In genomic region chr19:34733826-34734600, GRCh38 we compare ENCODE assay signal across 1 cellular context.
TF ChIP-seq lines count a peak whose summit lies in the region.

Gene ZNF181 (plus strand): TSS chr19:34734243. CDS start chr19:34735038, 795 bp downstream.

TF ChIP-seq in HepG2, 621 proteins besides CTCF, POLR2A, EP300 and RAD21 (continued from another document and continues in another):
- TF ChIP-seq, protein P1, sequence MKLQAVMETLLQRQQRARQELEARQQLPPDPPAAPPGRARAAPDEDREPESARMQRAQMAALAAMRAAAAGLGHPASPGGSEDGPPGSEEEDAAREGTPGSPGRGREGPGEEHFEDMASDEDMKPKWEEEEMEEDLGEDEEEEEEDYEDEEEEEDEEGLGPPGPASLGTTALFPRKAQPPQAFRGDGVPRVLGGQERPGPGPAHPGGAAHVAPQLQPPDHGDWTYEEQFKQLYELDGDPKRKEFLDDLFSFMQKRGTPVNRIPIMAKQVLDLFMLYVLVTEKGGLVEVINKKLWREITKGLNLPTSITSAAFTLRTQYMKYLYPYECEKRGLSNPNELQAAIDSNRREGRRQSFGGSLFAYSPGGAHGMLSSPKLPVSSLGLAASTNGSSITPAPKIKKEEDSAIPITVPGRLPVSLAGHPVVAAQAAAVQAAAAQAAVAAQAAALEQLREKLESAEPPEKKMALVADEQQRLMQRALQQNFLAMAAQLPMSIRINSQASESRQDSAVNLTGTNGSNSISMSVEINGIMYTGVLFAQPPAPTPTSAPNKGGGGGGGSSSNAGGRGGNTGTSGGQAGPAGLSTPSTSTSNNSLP (IDR thresholded peaks at IDR 0.05; ENCODE audit: low read depth, low read length): no peak
- TF ChIP-seq CCAR2 (optimal IDR thresholded peaks at IDR 0.05; ENCODE audit: low read depth, low read length) (no peak), ADNP (CRISPR knock-in tag; IDR thresholded peaks at IDR 0.05) (no peak), ZNF24 (IDR thresholded peaks at IDR 0.05) (no peak), KAT2B (IDR thresholded peaks at IDR 0.05; ENCODE audit: borderline replicate concordance, low read depth, low read length) (no peak), ESRRA (CRISPR knock-in tag; IDR thresholded peaks at IDR 0.05; ENCODE audit: low read depth) (peak; percentile 67; the same call in 1 of the 2 replicates), MAF1 (CRISPR knock-in tag; IDR thresholded peaks at IDR 0.05; ENCODE audit: borderline replicate concordance) (no peak), GTF3A (CRISPR knock-in tag; conservative IDR thresholded peaks at IDR 0.05) (no peak), LRRFIP1 (CRISPR knock-in tag; conservative IDR thresholded peaks at IDR 0.05) (no peak), BCL6 (CRISPR knock-in tag; IDR thresholded peaks at IDR 0.05) (peak; percentile 65), SP140L (CRISPR knock-in tag; IDR thresholded peaks at IDR 0.05; ENCODE audit: borderline replicate concordance) (no peak), SP4 (CRISPR knock-in tag; IDR thresholded peaks at IDR 0.05) (no peak; the same call in 1 of the 2 replicates), JUN (CRISPR knock-in tag; IDR thresholded peaks at IDR 0.05) (no peak), ZFP41 (CRISPR knock-in tag; IDR thresholded peaks at IDR 0.05; ENCODE audit: borderline replicate concordance) (0 out of 2 replicates have a peak, but pooled peaks have one; percentile 68), ZFP36 (IDR thresholded peaks at IDR 0.05; ENCODE audit: borderline replicate concordance, low read depth, low read length, partially characterized antibody) (no peak), NFKB2 (CRISPR knock-in tag; IDR thresholded peaks at IDR 0.05; ENCODE audit: borderline replicate concordance) (peak; percentile 79; the same call in 1 of the 2 replicates), SOX6 (IDR thresholded peaks at IDR 0.05) (no peak), SOX6 (CRISPR knock-in tag; IDR thresholded peaks at IDR 0.05) (peak; percentile 42; the same call in 1 of the 2 replicates), ZNF275 (CRISPR knock-in tag; IDR thresholded peaks at IDR 0.05; ENCODE audit: borderline replicate concordance) (no peak; the same call in 1 of the 2 replicates), HHEX (CRISPR knock-in tag; IDR thresholded peaks at IDR 0.05) (no peak), ZNF460 (CRISPR knock-in tag; IDR thresholded peaks at IDR 0.05; ENCODE audit: borderline replicate concordance) (no peak; the same call in 1 of the 2 replicates), SRF (IDR thresholded peaks at IDR 0.05; ENCODE audit: low read depth, low read length) (no peak), PRPF4 (IDR thresholded peaks at IDR 0.05; ENCODE audit: low read depth, low read length, poor library complexity, severe bottlenecking) (no peak), SAFB2 (CRISPR knock-in tag; IDR thresholded peaks at IDR 0.05; ENCODE audit: borderline replicate concordance, low read depth) (peak; percentile 77; the same call in 1 of the 2 replicates), ZNF3 (CRISPR knock-in tag; IDR thresholded peaks at IDR 0.05) (no peak), GTF2F1 (IDR thresholded peaks at IDR 0.05; ENCODE audit: low read length) (no peak), ZNF557 (CRISPR knock-in tag; IDR thresholded peaks at IDR 0.05) (no peak; the same call in 1 of the 2 replicates), ZSCAN31 (CRISPR knock-in tag; IDR thresholded peaks at IDR 0.05; ENCODE audit: low read depth) (peak; percentile 81), KDM2A (CRISPR knock-in tag; IDR thresholded peaks at IDR 0.05; ENCODE audit: borderline replicate concordance, low read depth) (peak; percentile 85), CREB3 (CRISPR knock-in tag; IDR thresholded peaks at IDR 0.05) (no peak), BRCA1 (CRISPR knock-in tag; IDR thresholded peaks at IDR 0.05) (no peak), ZIK1 (CRISPR knock-in tag; IDR thresholded peaks at IDR 0.05; ENCODE audit: borderline replicate concordance, low read depth) (no peak), ZSCAN22 (CRISPR knock-in tag; IDR thresholded peaks at IDR 0.05) (no peak), PHF20 (CRISPR knock-in tag; IDR thresholded peaks at IDR 0.05) (peak; percentile 82), DNMT3B (CRISPR knock-in tag; conservative IDR thresholded peaks at IDR 0.05) (no peak), SALL2 (CRISPR knock-in tag; IDR thresholded peaks at IDR 0.05) (no peak), NPAS2 (CRISPR knock-in tag; IDR thresholded peaks at IDR 0.05; ENCODE audit: borderline replicate concordance) (no peak), ARHGAP35 (CRISPR knock-in tag; IDR thresholded peaks at IDR 0.05; ENCODE audit: borderline replicate concordance) (0 out of 2 replicates have a peak, but pooled peaks have one; percentile 53), TRIM24 (CRISPR knock-in tag; IDR thresholded peaks at IDR 0.05) (no peak), SIX4 (CRISPR knock-in tag; IDR thresholded peaks at IDR 0.05) (no peak), ZNF343 (CRISPR knock-in tag; IDR thresholded peaks at IDR 0.05) (peak; percentile 86), ZNF883 (CRISPR knock-in tag; IDR thresholded peaks at IDR 0.05; ENCODE audit: not compliant biosample characterization) (no peak), JDP2 (CRISPR knock-in tag; IDR thresholded peaks at IDR 0.05; ENCODE audit: borderline replicate concordance) (no peak)
- TF ChIP-seq, protein P2, sequence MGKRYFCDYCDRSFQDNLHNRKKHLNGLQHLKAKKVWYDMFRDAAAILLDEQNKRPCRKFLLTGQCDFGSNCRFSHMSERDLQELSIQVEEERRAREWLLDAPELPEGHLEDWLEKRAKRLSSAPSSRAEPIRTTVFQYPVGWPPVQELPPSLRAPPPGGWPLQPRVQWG (CRISPR knock-in tag; IDR thresholded peaks at IDR 0.05; ENCODE audit: borderline replicate concordance, low read depth): no peak
- TF ChIP-seq, protein P3, sequence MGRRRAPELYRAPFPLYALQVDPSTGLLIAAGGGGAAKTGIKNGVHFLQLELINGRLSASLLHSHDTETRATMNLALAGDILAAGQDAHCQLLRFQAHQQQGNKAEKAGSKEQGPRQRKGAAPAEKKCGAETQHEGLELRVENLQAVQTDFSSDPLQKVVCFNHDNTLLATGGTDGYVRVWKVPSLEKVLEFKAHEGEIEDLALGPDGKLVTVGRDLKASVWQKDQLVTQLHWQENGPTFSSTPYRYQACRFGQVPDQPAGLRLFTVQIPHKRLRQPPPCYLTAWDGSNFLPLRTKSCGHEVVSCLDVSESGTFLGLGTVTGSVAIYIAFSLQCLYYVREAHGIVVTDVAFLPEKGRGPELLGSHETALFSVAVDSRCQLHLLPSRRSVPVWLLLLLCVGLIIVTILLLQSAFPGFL (CRISPR knock-in tag; IDR thresholded peaks at IDR 0.05): 0 out of 2 replicates have a peak, but pooled peaks have one; percentile 57
- TF ChIP-seq, protein P4, sequence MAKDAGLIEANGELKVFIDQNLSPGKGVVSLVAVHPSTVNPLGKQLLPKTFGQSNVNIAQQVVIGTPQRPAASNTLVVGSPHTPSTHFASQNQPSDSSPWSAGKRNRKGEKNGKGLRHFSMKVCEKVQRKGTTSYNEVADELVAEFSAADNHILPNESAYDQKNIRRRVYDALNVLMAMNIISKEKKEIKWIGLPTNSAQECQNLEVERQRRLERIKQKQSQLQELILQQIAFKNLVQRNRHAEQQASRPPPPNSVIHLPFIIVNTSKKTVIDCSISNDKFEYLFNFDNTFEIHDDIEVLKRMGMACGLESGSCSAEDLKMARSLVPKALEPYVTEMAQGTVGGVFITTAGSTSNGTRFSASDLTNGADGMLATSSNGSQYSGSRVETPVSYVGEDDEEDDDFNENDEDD (CRISPR knock-in tag; IDR thresholded peaks at IDR 0.05; ENCODE audit: borderline replicate concordance): peak; percentile 10; the same call in 1 of the 2 replicates
- TF ChIP-seq, protein P5, sequence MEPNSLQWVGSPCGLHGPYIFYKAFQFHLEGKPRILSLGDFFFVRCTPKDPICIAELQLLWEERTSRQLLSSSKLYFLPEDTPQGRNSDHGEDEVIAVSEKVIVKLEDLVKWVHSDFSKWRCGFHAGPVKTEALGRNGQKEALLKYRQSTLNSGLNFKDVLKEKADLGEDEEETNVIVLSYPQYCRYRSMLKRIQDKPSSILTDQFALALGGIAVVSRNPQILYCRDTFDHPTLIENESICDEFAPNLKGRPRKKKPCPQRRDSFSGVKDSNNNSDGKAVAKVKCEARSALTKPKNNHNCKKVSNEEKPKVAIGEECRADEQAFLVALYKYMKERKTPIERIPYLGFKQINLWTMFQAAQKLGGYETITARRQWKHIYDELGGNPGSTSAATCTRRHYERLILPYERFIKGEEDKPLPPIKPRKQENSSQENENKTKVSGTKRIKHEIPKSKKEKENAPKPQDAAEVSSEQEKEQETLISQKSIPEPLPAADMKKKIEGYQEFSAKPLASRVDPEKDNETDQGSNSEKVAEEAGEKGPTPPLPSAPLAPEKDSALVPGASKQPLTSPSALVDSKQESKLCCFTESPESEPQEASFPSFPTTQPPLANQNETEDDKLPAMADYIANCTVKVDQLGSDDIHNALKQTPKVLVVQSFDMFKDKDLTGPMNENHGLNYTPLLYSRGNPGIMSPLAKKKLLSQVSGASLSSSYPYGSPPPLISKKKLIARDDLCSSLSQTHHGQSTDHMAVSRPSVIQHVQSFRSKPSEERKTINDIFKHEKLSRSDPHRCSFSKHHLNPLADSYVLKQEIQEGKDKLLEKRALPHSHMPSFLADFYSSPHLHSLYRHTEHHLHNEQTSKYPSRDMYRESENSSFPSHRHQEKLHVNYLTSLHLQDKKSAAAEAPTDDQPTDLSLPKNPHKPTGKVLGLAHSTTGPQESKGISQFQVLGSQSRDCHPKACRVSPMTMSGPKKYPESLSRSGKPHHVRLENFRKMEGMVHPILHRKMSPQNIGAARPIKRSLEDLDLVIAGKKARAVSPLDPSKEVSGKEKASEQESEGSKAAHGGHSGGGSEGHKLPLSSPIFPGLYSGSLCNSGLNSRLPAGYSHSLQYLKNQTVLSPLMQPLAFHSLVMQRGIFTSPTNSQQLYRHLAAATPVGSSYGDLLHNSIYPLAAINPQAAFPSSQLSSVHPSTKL (CRISPR knock-in tag; IDR thresholded peaks at IDR 0.05): peak; percentile 56; the same call in 1 of the 2 replicates
- TF ChIP-seq, protein P6, sequence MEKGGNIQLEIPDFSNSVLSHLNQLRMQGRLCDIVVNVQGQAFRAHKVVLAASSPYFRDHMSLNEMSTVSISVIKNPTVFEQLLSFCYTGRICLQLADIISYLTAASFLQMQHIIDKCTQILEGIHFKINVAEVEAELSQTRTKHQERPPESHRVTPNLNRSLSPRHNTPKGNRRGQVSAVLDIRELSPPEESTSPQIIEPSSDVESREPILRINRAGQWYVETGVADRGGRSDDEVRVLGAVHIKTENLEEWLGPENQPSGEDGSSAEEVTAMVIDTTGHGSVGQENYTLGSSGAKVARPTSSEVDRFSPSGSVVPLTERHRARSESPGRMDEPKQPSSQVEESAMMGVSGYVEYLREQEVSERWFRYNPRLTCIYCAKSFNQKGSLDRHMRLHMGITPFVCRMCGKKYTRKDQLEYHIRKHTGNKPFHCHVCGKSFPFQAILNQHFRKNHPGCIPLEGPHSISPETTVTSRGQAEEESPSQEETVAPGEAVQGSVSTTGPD (CRISPR knock-in tag; IDR thresholded peaks at IDR 0.05): no peak
- TF ChIP-seq, protein P7, sequence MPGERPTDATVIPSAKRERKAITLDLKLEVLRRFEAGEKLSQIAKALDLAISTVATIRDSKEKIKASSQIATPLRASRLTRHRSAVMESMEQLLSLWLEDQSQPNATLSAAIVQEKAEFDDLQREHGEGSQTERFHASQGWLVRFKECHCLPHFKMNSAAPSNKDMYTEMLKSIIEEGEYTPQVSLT (CRISPR knock-in tag; IDR thresholded peaks at IDR 0.05; ENCODE audit: borderline replicate concordance, low read depth): no peak
- TF ChIP-seq, protein P8, sequence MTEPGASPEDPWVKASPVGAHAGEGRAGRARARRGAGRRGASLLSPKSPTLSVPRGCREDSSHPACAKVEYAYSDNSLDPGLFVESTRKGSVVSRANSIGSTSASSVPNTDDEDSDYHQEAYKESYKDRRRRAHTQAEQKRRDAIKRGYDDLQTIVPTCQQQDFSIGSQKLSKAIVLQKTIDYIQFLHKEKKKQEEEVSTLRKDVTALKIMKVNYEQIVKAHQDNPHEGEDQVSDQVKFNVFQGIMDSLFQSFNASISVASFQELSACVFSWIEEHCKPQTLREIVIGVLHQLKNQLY (CRISPR knock-in tag; IDR thresholded peaks at IDR 0.05): no peak; the same call in 1 of the 2 replicates
